In the genomic region with DNA sequence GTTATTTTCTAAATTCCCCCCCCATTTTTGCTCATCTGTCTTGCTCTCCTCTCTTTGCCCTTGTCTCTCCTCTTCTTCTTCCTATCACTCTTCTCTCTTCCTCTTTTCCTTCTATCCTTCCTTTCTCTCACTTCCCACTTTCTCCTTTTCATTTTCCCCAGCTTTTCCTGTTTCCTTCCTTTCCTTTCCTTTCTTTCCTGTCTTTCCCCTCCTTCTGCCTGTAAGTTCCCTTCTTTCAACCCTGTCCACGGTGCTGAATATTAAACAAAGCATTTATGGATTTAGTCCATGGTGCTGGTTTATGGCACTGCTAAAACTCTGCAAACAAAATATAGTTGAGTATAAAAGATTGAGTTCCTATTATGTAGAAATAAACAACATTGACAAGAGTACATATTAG, we compare ENCODE assay signal across 18 cellular contexts. TPM values are rescaled to one million over a fixed set of nuclear protein-coding genes. Genes with fewer than 3 reads are reported as not detected.
A peak's percentile ranks its signal among the peaks of the same experiment; 100 is the strongest.
DNase-seq lines count a peak whose midpoint lies in the region; ATAC-seq and TF ChIP-seq lines count a peak whose summit lies in the region.
"Had no signal": no experiment of that assay in that cellular context is flagged by ENCODE, and none has a peak within 500 bp of the region (broad histone marks: within the 10 kb centered on the region; RNA-seq: fewer than 3 reads in every experiment).

No MANE protein-coding gene starts in this region.

- dilution Hi-C loops in mammary epithelial cell (cut with HindIII; ENCODE audit: low sequenced_read_pairs), result no loop called here

- no peaks in the 10 kb centered on the region for H3K9me3 ChIP-seq in mammary epithelial cell (replicated peaks; ENCODE audit: insufficient read depth, low read length)
- H3K9me3 ChIP-seq: right atrium auricular region, tibial artery had no signal

- no peak overlapping the region for H3K27ac ChIP-seq in mammary epithelial cell (ENCODE audit: insufficient read depth, low read depth, low read length)
- H3K27ac ChIP-seq: right atrium auricular region, tibial artery had no signal

- no peaks in the 10 kb centered on the region for H3K27me3 ChIP-seq in mammary epithelial cell (ENCODE audit: insufficient read depth, low read length)
- H3K27me3 ChIP-seq: right atrium auricular region had no signal

- no peak overlapping the region for H3K4me2 ChIP-seq in mammary epithelial cell (ENCODE audit: insufficient read depth, low read depth, low read length)

- no peak overlapping the region for H3K9ac ChIP-seq in mammary epithelial cell (ENCODE audit: insufficient read depth, low read length)

- ATAC-seq in HG03039 (IDR thresholded peaks at IDR 0.05; ENCODE audit: unreplicated experiment) (no peak), HG02981 (IDR thresholded peaks at IDR 0.05; ENCODE audit: unreplicated experiment) (no peak), HG02852 (IDR thresholded peaks at IDR 0.05; ENCODE audit: unreplicated experiment) (no peak)
- ATAC-seq: activated naive CD4-positive, alpha-beta T cell treated with anti-CD3 and anti-CD28 coated beads, Interleukin-2, amount 50 U/mL, for 72 hours had no signal

- TF ChIP-seq RAD21 in Ishikawa (IDR thresholded peaks at IDR 0.05; ENCODE audit: low read depth), result no peak

- no peak overlapping the region for H3K4me3 ChIP-seq in AG10803 (ENCODE audit: low read length)
- no peak overlapping the region for H3K4me3 ChIP-seq in astrocyte of the cerebellum (ENCODE audit: low read depth, low read length)
- no peak overlapping the region for H3K4me3 ChIP-seq in fibroblast of villous mesenchyme (ENCODE audit: low read depth, low read length)
- H3K4me3 ChIP-seq in mammary epithelial cell (replicated peaks in 1 of 3; ENCODE audit: insufficient read depth in 1 of 3, low read depth in 2 of 3, low read length in 3 of 3), result no peak overlapping the region
- H3K4me3 ChIP-seq: lung, right atrium auricular region, tibial artery had no signal

- no peaks in the 10 kb centered on the region for H3K79me2 ChIP-seq in mammary epithelial cell (ENCODE audit: insufficient read depth, low read length)

- CTCF ChIA-PET in mammary epithelial cell (lab: Charles Lee; ENCODE audit: low non-redundant PET), result no interaction called here

- H3K36me3 ChIP-seq in mammary epithelial cell (ENCODE audit: insufficient read depth, low read length), result no peaks in the 10 kb centered on the region
- H3K36me3 ChIP-seq: right atrium auricular region, tibial artery had no signal

- no peak overlapping the region for H2AFZ ChIP-seq in mammary epithelial cell (ENCODE audit: low read depth, low read length)

- DNase-seq in AG10803 (ENCODE audit: low read depth) (peak; percentile 20), astrocyte of the cerebellum (ENCODE audit: low read depth) (peak; percentile 43), fibroblast of villous mesenchyme (ENCODE audit: low read depth) (peak; percentile 16), mammary epithelial cell (no peak)
- DNase-seq: activated CD4-positive, alpha-beta T cell treated with anti-CD3 and anti-CD28 coated beads, Interleukin-2, amount 10 ng/mL, durations not matched to agents 24 days and 14 days; DMS 273 treated with DMSO at 0.1 percent for 48 hours; NCI-H1092; NCI-H2171 treated with DMSO at 0.1 percent for 48 hours; stimulated activated CD4-positive, alpha-beta T cell treated with anti-CD3 and anti-CD28 coated beads, Interleukin-4, amount 100 ng/mL, for 24 hours; tibial artery had no signal

- no TSS peak for BruUV-seq in mammary epithelial cell (replicated peaks; lab: Mats Ljungman, UMichigan)

- intact Hi-C loops in mammary epithelial cell (cut with micrococcal nuclease), result loop anchor here (10.0 kb wide), 2 partner anchors 228 to 538 kb away; a partner anchor contains a TSS

- in situ Hi-C loops in astrocyte of the cerebellum (cut with HindIII; ENCODE audit: low sequenced_read_pairs) (no loop called here), mammary epithelial cell (cut with MboI; ENCODE audit: low sequenced_read_pairs in 2 of 2) (no loop called here)

- H3K4me1 ChIP-seq in mammary epithelial cell (ENCODE audit: insufficient read depth, low read length), result peaks cover 9% of the 10 kb centered on the region
- H3K4me1 ChIP-seq: right atrium auricular region, tibial artery had no signal

- TF ChIP-seq CTCF in AG10803 (conservative IDR thresholded peaks at IDR 0.05; ENCODE audit: low read length) (no peak), astrocyte of the cerebellum (IDR thresholded peaks at IDR 0.05; ENCODE audit: low read depth, low read length, missing control alignments) (no peak), fibroblast of villous mesenchyme (IDR thresholded peaks at IDR 0.05; ENCODE audit: insufficient read depth, low read depth, low read length) (no peak), mammary epithelial cell (conservative IDR thresholded peaks at IDR 0.05 in 1 of 2, IDR thresholded peaks at IDR 0.05 in 1 of 2; ENCODE audit: extremely low read depth in 1 of 2, insufficient read depth in 1 of 2, low read depth in 1 of 2, low read length in 2 of 2) (no peak)

- 35% methylated on average over 1 of the region's 1 CpG for WGBS in mammary epithelial cell (ENCODE audit: low coverage, missing lambda C conversion rate)

- no peaks in the 10 kb centered on the region for H4K20me1 ChIP-seq in mammary epithelial cell (ENCODE audit: insufficient read depth, low read length)

- TF ChIP-seq EP300 in Ishikawa (IDR thresholded peaks at IDR 0.05; ENCODE audit: borderline replicate concordance), result no peak

TF ChIP-seq in Ishikawa, 13 proteins besides CTCF, POLR2A, EP300 and RAD21:
- TF ChIP-seq, protein P1, sequence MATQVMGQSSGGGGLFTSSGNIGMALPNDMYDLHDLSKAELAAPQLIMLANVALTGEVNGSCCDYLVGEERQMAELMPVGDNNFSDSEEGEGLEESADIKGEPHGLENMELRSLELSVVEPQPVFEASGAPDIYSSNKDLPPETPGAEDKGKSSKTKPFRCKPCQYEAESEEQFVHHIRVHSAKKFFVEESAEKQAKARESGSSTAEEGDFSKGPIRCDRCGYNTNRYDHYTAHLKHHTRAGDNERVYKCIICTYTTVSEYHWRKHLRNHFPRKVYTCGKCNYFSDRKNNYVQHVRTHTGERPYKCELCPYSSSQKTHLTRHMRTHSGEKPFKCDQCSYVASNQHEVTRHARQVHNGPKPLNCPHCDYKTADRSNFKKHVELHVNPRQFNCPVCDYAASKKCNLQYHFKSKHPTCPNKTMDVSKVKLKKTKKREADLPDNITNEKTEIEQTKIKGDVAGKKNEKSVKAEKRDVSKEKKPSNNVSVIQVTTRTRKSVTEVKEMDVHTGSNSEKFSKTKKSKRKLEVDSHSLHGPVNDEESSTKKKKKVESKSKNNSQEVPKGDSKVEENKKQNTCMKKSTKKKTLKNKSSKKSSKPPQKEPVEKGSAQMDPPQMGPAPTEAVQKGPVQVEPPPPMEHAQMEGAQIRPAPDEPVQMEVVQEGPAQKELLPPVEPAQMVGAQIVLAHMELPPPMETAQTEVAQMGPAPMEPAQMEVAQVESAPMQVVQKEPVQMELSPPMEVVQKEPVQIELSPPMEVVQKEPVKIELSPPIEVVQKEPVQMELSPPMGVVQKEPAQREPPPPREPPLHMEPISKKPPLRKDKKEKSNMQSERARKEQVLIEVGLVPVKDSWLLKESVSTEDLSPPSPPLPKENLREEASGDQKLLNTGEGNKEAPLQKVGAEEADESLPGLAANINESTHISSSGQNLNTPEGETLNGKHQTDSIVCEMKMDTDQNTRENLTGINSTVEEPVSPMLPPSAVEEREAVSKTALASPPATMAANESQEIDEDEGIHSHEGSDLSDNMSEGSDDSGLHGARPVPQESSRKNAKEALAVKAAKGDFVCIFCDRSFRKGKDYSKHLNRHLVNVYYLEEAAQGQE (IDR thresholded peaks at IDR 0.05; ENCODE audit: low read depth), result peak; percentile 93
- no peak for TF ChIP-seq YY1 (IDR thresholded peaks at IDR 0.05; ENCODE audit: low read depth)

RNA-seq across cellular contexts. Expression of a gene that starts 27.6 kb away (rescaled TPM):
- not detected in 2 replicates for total RNA-seq in fibroblast of villous mesenchyme
- 1 to 10 TPM in 1 of 2 donors, under 1 TPM in 1; 0.17 to 1.7 TPM for total RNA-seq in mammary epithelial cell
- polyA plus RNA-seq in mammary epithelial cell, result 1.3 TPM
- 0.88 TPM for polyA minus RNA-seq in mammary epithelial cell
- total RNA-seq: activated CD4-positive, alpha-beta T cell treated with anti-CD3 and anti-CD28 coated beads, Interleukin-2, amount 10 ng/mL, durations not matched to agents 24 days and 14 days; activated naive CD4-positive, alpha-beta T cell treated with anti-CD3 and anti-CD28 coated beads, Interleukin-2, amount 50 U/mL, for 72 hours; chondrocyte had no signal
